ENCODE assay signal across 21 cellular contexts in the genomic region with DNA sequence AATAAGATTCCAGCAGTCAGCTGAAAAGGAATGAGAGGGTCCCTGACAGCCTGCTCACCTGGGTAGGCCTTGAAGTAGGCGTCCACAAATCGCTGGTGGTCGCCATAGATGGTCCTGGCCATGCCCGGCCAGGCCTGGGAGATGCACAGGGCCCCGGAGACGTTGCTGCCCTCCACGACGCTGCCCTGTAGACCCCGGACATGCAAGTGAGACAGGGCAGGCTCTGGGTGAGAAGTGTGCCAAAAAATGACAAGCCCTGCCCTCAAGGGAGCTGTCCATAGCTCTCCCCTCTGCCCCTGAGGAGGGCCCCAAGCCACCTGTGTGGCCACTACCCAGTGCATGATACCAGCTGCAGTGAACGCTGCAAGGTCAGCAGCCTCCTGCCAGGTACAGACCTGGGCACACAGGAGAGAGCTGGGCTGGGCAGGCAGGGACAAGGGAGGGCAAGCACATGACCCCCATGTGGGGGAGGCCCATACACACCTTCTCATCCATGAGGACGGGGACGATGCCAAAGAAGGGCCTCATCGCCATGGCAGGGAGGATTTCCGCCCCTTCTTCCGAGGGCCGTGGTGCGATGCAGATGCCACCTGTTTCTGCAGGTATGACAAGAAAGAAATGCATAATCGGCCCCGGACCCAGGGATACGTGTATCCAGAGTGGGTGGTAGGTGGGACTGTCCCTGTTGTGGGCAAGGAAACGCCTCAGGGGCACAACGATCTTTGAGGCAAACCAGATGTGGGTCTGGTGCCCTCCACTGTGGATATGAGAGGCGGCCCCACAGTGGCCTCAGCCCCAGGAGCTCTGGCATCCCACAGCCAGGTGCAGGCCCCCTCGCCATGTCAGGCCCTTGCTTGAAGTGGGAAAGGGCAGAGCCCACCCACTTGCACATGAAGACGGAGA. TPM values are rescaled to one million over a fixed set of nuclear protein-coding genes. Genes with fewer than 3 reads are reported as not detected.
A peak's percentile ranks its signal among the peaks of the same experiment; 100 is the strongest.
DNase-seq lines count a peak whose midpoint lies in the region; ATAC-seq and TF ChIP-seq lines count a peak whose summit lies in the region.
"Had no signal": no experiment of that assay in that cellular context is flagged by ENCODE, and none has a peak within 500 bp of the region (broad histone marks: within the 10 kb centered on the region; RNA-seq: fewer than 3 reads in every experiment).

No MANE protein-coding gene starts in this region.

- TF ChIP-seq CTCF in coronary artery (IDR thresholded peaks at IDR 0.05), result no peak
- TF ChIP-seq CTCF in upper lobe of right lung (IDR thresholded peaks at IDR 0.05), result no peak
- no peak for TF ChIP-seq CTCF in vagina (IDR thresholded peaks at IDR 0.05)
- no peak for TF ChIP-seq CTCF in WERI-Rb-1 (IDR thresholded peaks at IDR 0.05; ENCODE audit: low read depth, low read length)

- H3K79me1 ChIP-seq in neuronal stem cell (ENCODE audit: low read depth, low read length), result no peaks in the 10 kb centered on the region

- no peak for TF ChIP-seq POLR2A in vagina (IDR thresholded peaks at IDR 0.05)

- no peak overlapping the region for H2BK15ac ChIP-seq in neuronal stem cell (ENCODE audit: low read length)

- H3K4ac ChIP-seq in neuronal stem cell (ENCODE audit: low read length), result no peak overlapping the region

- intact Hi-C loops in cardiac septum (cut with DNase I) (no loop called here), Right ventricle myocardium superior (cut with DNase I) (no loop called here), upper lobe of right lung (cut with DNase I) (no loop called here), vagina (cut with DNase I) (no loop called here)

- H3K23ac ChIP-seq in neuronal stem cell (ENCODE audit: low read depth, low read length, poor library complexity), result no peak overlapping the region

- no peaks in the 10 kb centered on the region for H3K9me3 ChIP-seq in neuronal stem cell (replicated peaks in 1 of 2; ENCODE audit: control insufficient read depth in 2 of 2, insufficient read depth in 1 of 2, low read depth in 1 of 2, low read length in 2 of 2)
- no peaks in the 10 kb centered on the region for H3K9me3 ChIP-seq in upper lobe of right lung
- no peaks in the 10 kb centered on the region for H3K9me3 ChIP-seq in vagina
- H3K9me3 ChIP-seq in WERI-Rb-1 (ENCODE audit: severe bottlenecking), result no peaks in the 10 kb centered on the region
- H3K9me3 ChIP-seq: Caco-2 had no signal

- no peak overlapping the region for H2AFZ ChIP-seq in neuronal stem cell (ENCODE audit: low read length)

- no peak overlapping the region for H2BK5ac ChIP-seq in neuronal stem cell (ENCODE audit: low read length)

- peak overlapping the region; percentile 57 for H3K14ac ChIP-seq in neuronal stem cell (ENCODE audit: low read length)

- H2BK12ac ChIP-seq in neuronal stem cell (ENCODE audit: low read length), result no peak overlapping the region

- H4K8ac ChIP-seq in neuronal stem cell (ENCODE audit: low read depth, low read length), result no peak overlapping the region

- peak overlapping the region; percentile 48 for H2AK5ac ChIP-seq in neuronal stem cell (ENCODE audit: low read depth, low read length)

- no peak overlapping the region for H4K91ac ChIP-seq in neuronal stem cell (ENCODE audit: low read depth, low read length, poor library complexity)

- DNase-seq in cardiac septum (ENCODE audit: low spot score) (peak; percentile 68), Right ventricle myocardium superior (no peak), coronary artery (ENCODE audit: low spot score) (peak; percentile 65), neuronal stem cell (ENCODE audit: low spot score) (no peak), upper lobe of right lung (peak; percentile 53), vagina (ENCODE audit: extremely low spot score in 2 of 2) (no peak), WERI-Rb-1 (no peak)
- DNase-seq: DMS53; H7; KG1; NCI-H1436; NCI-H2029; NCI-H2171; NCI-H446; NCI-H69; NK-92 treated with Interleukin-12 subunit alpha and Interleukin-12 subunit beta, amount 100 ng/mL, for 24 hours; OCI-M1 had no signal

- peak overlapping the region; percentile 10 for H3K9ac ChIP-seq in neuronal stem cell (ENCODE audit: low read depth, low read length, poor library complexity)

- H3K18ac ChIP-seq in neuronal stem cell (ENCODE audit: low read length), result no peak overlapping the region

- H3K27me3 ChIP-seq in neuronal stem cell (ENCODE audit: control insufficient read depth in 3 of 3, insufficient read depth in 3 of 3, low read depth in 1 of 3, low read length in 3 of 3), result peaks cover 0 to 32% (median 0%) of the 10 kb centered on the region in 3 experiments
- no peaks in the 10 kb centered on the region for H3K27me3 ChIP-seq in upper lobe of right lung
- H3K27me3 ChIP-seq in vagina, result no peaks in the 10 kb centered on the region
- no peaks in the 10 kb centered on the region for H3K27me3 ChIP-seq in WERI-Rb-1 (ENCODE audit: insufficient read depth, low read depth, severe bottlenecking)

- no peaks in the 10 kb centered on the region for H3K4me1 ChIP-seq in neuronal stem cell (ENCODE audit: control insufficient read depth in 2 of 2, insufficient read depth in 1 of 2, low read depth in 1 of 2, low read length in 2 of 2)
- peaks cover 11% of the 10 kb centered on the region for H3K4me1 ChIP-seq in upper lobe of right lung
- peaks cover 18% of the 10 kb centered on the region for H3K4me1 ChIP-seq in vagina

- H3K36me3 ChIP-seq in neuronal stem cell (replicated peaks in 1 of 2; ENCODE audit: control insufficient read depth in 2 of 2, insufficient read depth in 2 of 2, low read length in 2 of 2) (no peaks in the 10 kb centered on the region), upper lobe of right lung (peaks cover 73% of the 10 kb centered on the region), vagina (peaks cover 0 to 51% of the 10 kb centered on the region in 2 donors), WERI-Rb-1 (no peaks in the 10 kb centered on the region)

- no peak overlapping the region for H3K4me3 ChIP-seq in coronary artery
- no peak overlapping the region for H3K4me3 ChIP-seq in neuronal stem cell (ENCODE audit: low read length in 2 of 2)
- no peak overlapping the region for H3K4me3 ChIP-seq in upper lobe of right lung
- H3K4me3 ChIP-seq in vagina, result no peak overlapping the region
- H3K4me3 ChIP-seq in WERI-Rb-1 (ENCODE audit: low read depth, low read length), result no peak overlapping the region

- no peak overlapping the region for H2BK120ac ChIP-seq in neuronal stem cell (ENCODE audit: low read depth, low read length)

- ATAC-seq in Right ventricle myocardium superior (ENCODE audit: poor library complexity) (no peak), upper lobe of right lung (no peak), GM19351 (IDR thresholded peaks at IDR 0.05; ENCODE audit: unreplicated experiment) (no peak)
- ATAC-seq: HepG2 had no signal

- no peak overlapping the region for H3K27ac ChIP-seq in coronary artery
- H3K27ac ChIP-seq in neuronal stem cell (replicated peaks; ENCODE audit: low read length), result no peak overlapping the region
- no peak overlapping the region for H3K27ac ChIP-seq in upper lobe of right lung
- H3K27ac ChIP-seq in vagina, result no peak overlapping the region
- no peak overlapping the region for H3K27ac ChIP-seq in WERI-Rb-1
- H3K27ac ChIP-seq: RWPE1 had no signal

- no CpG with 5 or more reads among the region's 25 CpGs for WGBS in neuronal stem cell (ENCODE audit: extremely low coverage in 2 of 2, insufficient read length in 2 of 2, insufficient replicate concordance in 1 of 2), 2 donors

- H3K4me2 ChIP-seq in neuronal stem cell (ENCODE audit: insufficient read depth, low read length, poor library complexity, severe bottlenecking), result no peak overlapping the region

RNA-seq across cellular contexts. Expression of a gene that starts 21.2 kb away (rescaled TPM):
- total RNA-seq in cardiac septum (28.2 TPM), Right ventricle myocardium superior (23.2 TPM), upper lobe of right lung (73.5 TPM), vagina (29.7 TPM)
- polyA plus RNA-seq in neuronal stem cell (2013, experiment 1 of 2), result 56.3 TPM
- polyA plus RNA-seq in neuronal stem cell (2013, experiment 2 of 2), result 57.5 TPM

RNA-seq across cellular contexts. Expression of a gene that starts 44.2 kb away (rescaled TPM):
- 47.6 TPM for total RNA-seq in cardiac septum
- 143 TPM for total RNA-seq in Right ventricle myocardium superior
- polyA plus RNA-seq in neuronal stem cell (2013, experiment 1 of 2), result 0.24 TPM
- polyA plus RNA-seq in neuronal stem cell (2013, experiment 2 of 2), result 0.26 TPM
- 37.2 TPM for total RNA-seq in upper lobe of right lung
- 26.3 TPM for total RNA-seq in vagina
- total RNA-seq: H7 had no signal

Comparison
In these comparisons a context has a peak if more than half of its experiments do, and no peak if none do; other contexts are left out.
1. DNase-seq: peak in cardiac septum (single experiment), coronary artery (single experiment) and upper lobe of right lung (single experiment); none in Right ventricle myocardium superior (single experiment), neuronal stem cell (single experiment), vagina (0 of 2) and WERI-Rb-1 (single experiment).